ENCODE assay signal across 8 cellular contexts in the genomic region with DNA sequence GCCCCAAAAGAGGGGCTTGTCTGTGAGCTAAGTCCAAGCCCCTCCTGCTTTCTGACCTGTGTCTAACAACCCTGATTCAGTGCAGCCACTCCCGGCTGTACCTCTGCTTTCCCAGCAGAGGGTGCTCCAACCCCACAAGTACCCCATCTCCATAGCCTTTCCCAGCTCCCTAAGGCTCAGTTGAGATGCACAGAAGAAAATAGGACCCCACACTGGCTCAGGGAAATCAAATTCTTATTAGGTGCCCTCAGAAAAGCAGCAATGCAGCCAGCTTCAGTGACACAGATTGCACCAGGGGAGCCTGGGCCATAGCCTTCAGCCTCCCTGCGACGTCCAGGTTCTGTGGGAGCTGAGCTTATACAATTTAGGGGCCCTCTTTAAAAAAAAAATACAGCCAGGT. TPM values are rescaled to one million over a fixed set of nuclear protein-coding genes. Genes with fewer than 3 reads are reported as not detected.
DNase-seq lines count a peak whose midpoint lies in the region; ATAC-seq, FAIRE-seq and TF ChIP-seq lines count a peak whose summit lies in the region.

No MANE protein-coding gene starts in this region.

- H3K27ac ChIP-seq in neutrophil (no peak overlapping the region), uterus (no peak overlapping the region)

- H3K9me3 ChIP-seq in neutrophil, result no peaks in the 10 kb centered on the region
- no peaks in the 10 kb centered on the region for H3K9me3 ChIP-seq in uterus

- ATAC-seq in GM19351 (IDR thresholded peaks at IDR 0.05; ENCODE audit: unreplicated experiment), result no peak

- intact Hi-C loops in uterus (cut with DNase I; ENCODE audit: low total_unique reads), result loop anchor here (5.0 kb wide), 1 partner anchor 191 kb away; no protein-coding TSS in a partner anchor

- H3K4me3 ChIP-seq in fibroblast of villous mesenchyme (ENCODE audit: low read depth, low read length), result no peak overlapping the region
- H3K4me3 ChIP-seq in neutrophil (ENCODE audit: low read depth in 1 of 2, low read length in 1 of 2), result no peak overlapping the region
- H3K4me3 ChIP-seq in uterus, result no peak overlapping the region

- no peak for TF ChIP-seq POLR2A in uterus (IDR thresholded peaks at IDR 0.05)

- no peaks in the 10 kb centered on the region for H3K36me3 ChIP-seq in neutrophil
- H3K36me3 ChIP-seq in uterus, result no peaks in the 10 kb centered on the region

- DNase-seq in DMS79 (lab: John Stamatoyannopoulos, UW) (peak; percentile 80), Kasumi-1 (lab: John Stamatoyannopoulos, UW) (peak; percentile 70 to 75), RCC 7860 (ENCODE audit: low spot score) (peak; percentile 30), fibroblast of villous mesenchyme (ENCODE audit: low read depth) (peak; percentile 75), uterus (peak; percentile 52 to 69)
- peak; percentile 12 for DNase-seq in activated T-helper 9 cell treated with anti-CD3 and anti-CD28 coated beads, Interleukin-2, amount 50 U/mL, for 16 hours (ENCODE audit: low read depth)

- FAIRE-seq in RCC 7860 (lab: Jason Lieb, UNC), result no peak

- H3K27me3 ChIP-seq in neutrophil (peaks cover 9% of the 10 kb centered on the region), uterus (no peaks in the 10 kb centered on the region)

- TF ChIP-seq CTCF in fibroblast of villous mesenchyme (IDR thresholded peaks at IDR 0.05; ENCODE audit: insufficient read depth, low read depth, low read length) (peak; percentile 99), neutrophil (IDR thresholded peaks at IDR 0.05) (peak; percentile 93), uterus (IDR thresholded peaks at IDR 0.05) (peak; percentile 90 to 96 (median 93))

- H3K4me1 ChIP-seq in neutrophil (ENCODE audit: control insufficient read depth in 1 of 2, insufficient read depth in 1 of 2, low read depth in 1 of 2, low read length in 1 of 2) (no peaks in the 10 kb centered on the region), uterus (no peaks in the 10 kb centered on the region)

RNA-seq across cellular contexts. Expression of gene LRRC74A, which starts 49.9 kb away (rescaled TPM):
- total RNA-seq in fibroblast of villous mesenchyme, result not detected in 2 replicates
- total RNA-seq in uterus, result not detected

Comparison
In these comparisons a context has a peak if more than half of its experiments do, and no peak if none do; other contexts are left out.
1. DNase-seq: peak in every context shown above with its lines; median percentile 80 in DMS79; 75 in fibroblast of villous mesenchyme; 72 in Kasumi-1; 60 in uterus; 30 in RCC 7860; 12 in activated T-helper 9 cell treated with anti-CD3 and anti-CD28 coated beads, Interleukin-2, amount 50 U/mL, for 16 hours.